ENCODE assay signal across 15 cellular contexts in genomic region chr14:77142289-77142814, GRCh38. TPM values are rescaled to one million over a fixed set of nuclear protein-coding genes. Genes with fewer than 3 reads are reported as not detected.
DNase-seq lines count a peak whose midpoint lies in the region; ATAC-seq and TF ChIP-seq lines count a peak whose summit lies in the region.
"Had no signal": no experiment of that assay in that cellular context is flagged by ENCODE, and none has a peak within 500 bp of the region (broad histone marks: within the 10 kb centered on the region; RNA-seq: fewer than 3 reads in every experiment).

No MANE protein-coding gene starts in this region.

- POLR2A ChIA-PET in SK-N-SH (lab: Yijun Ruan, JAX): interaction anchor here (1.6 kb wide), 1 partner anchor 39 kb away, joined by 5 read pairs; the partner anchor contains the start of gene TMEM63C

- TF ChIP-seq RAD21 in SK-N-SH (IDR thresholded peaks at IDR 0.05; ENCODE audit: low read length): no peak

- H3K27ac ChIP-seq in SK-N-SH (ENCODE audit: low read depth in 2 of 2, low read length in 1 of 2): no peak overlapping the region; a peak in 1 of 4 replicates
- H3K27ac ChIP-seq: KMS-11, uterus had no signal

- H3K79me2 ChIP-seq in SK-N-SH (ENCODE audit: insufficient read depth): no peaks in the 10 kb centered on the region

- 79% methylated on average over 4 of the region's 4 CpGs for WGBS in SK-N-SH (ENCODE audit: low lambda C conversion rate)

- TF ChIP-seq CTCF in progenitor cell of endocrine pancreas (IDR thresholded peaks at IDR 0.05; ENCODE audit: unreplicated experiment) (no peak), SK-N-SH (IDR thresholded peaks at IDR 0.05) (no peak)

- H3K9me3 Mint-ChIP-seq in progenitor cell of endocrine pancreas (ENCODE audit: low read depth): no peaks in the 10 kb centered on the region

- peaks cover 84% of the 10 kb centered on the region for H3K27me3 Mint-ChIP-seq in T-helper 17 cell
- H3K27me3 Mint-ChIP-seq in progenitor cell of endocrine pancreas: peaks cover 89% of the 10 kb centered on the region

- CTCF ChIA-PET in SK-N-SH (lab: Yijun Ruan, JAX): interaction anchor here (0.6 to 11.6 kb wide), 19 partner anchors 8 to 1364 kb away, joined by 3 to 129 read pairs (median 3); no protein-coding TSS in a partner anchor

- H3K4me1 ChIP-seq in iPS-15b (ENCODE audit: control insufficient read depth, insufficient read depth, low read length): peaks cover 42% of the 10 kb centered on the region
- peaks cover 0 to 29% of the 10 kb centered on the region in 2 experiments; a peak in 3 of 4 replicates for H3K4me1 ChIP-seq in SK-N-SH (ENCODE audit: control insufficient read depth in 1 of 2, insufficient read depth in 2 of 2, low read depth in 1 of 2, low read length in 1 of 2)

- peaks cover 11% of the 10 kb centered on the region for H3K36me3 ChIP-seq in H7 (replicated peaks; ENCODE audit: control insufficient read depth, insufficient read depth, low read length)
- no peaks in the 10 kb centered on the region for H3K36me3 ChIP-seq in iPS-15b (ENCODE audit: control insufficient read depth, insufficient read depth, low read length)
- H3K36me3 ChIP-seq in SK-N-SH (replicated peaks in 1 of 2; ENCODE audit: control insufficient read depth in 1 of 2, insufficient read depth in 2 of 2, low read length in 1 of 2): no peaks in the 10 kb centered on the region
- H3K36me3 ChIP-seq: uterus had no signal

- H3K36me3 Mint-ChIP-seq in T-helper 17 cell (ENCODE audit: low read depth) (peaks cover 7% of the 10 kb centered on the region), progenitor cell of endocrine pancreas (ENCODE audit: insufficient read depth) (no peaks in the 10 kb centered on the region)

- TF ChIP-seq EP300 in SK-N-SH (IDR thresholded peaks at IDR 0.05; ENCODE audit: borderline replicate concordance in 1 of 2, low read depth in 1 of 2, low read length in 1 of 2): no peak

- no peak overlapping the region for H3K4me2 ChIP-seq in SK-N-SH
- H3K4me2 ChIP-seq: KMS-11 had no signal

- H3K9me2 ChIP-seq in SK-N-SH: no peaks in the 10 kb centered on the region

- H3K4me3 ChIP-seq in H7 (ENCODE audit: insufficient read depth, low read depth, low read length) (peak overlapping the region; percentile 81), iPS-15b (ENCODE audit: low read depth, low read length) (peak overlapping the region; percentile 93), SK-N-SH (ENCODE audit: low read depth in 2 of 2, low read length in 1 of 2) (no peak overlapping the region; a peak in 1 of 4 replicates)

- H3K4me3 Mint-ChIP-seq in T-helper 17 cell (peak overlapping the region; percentile 73), progenitor cell of endocrine pancreas (ENCODE audit: low read depth) (peak overlapping the region; percentile 65)

- no peak for ATAC-seq in T-helper 17 cell
- ATAC-seq in GM18868 (IDR thresholded peaks at IDR 0.05; ENCODE audit: unreplicated experiment): no peak
- ATAC-seq: Right ventricle myocardium inferior had no signal

- no peak overlapping the region for H3K9ac ChIP-seq in iPS-15b (ENCODE audit: low read depth, low read length)
- no peak overlapping the region for H3K9ac ChIP-seq in SK-N-SH
- H3K9ac ChIP-seq: KMS-11 had no signal

- no peaks in the 10 kb centered on the region for H3F3A ChIP-seq in SK-N-SH (replicated peaks; ENCODE audit: insufficient read depth)

- H3K27ac Mint-ChIP-seq in T-helper 17 cell (no peak overlapping the region), progenitor cell of endocrine pancreas (no peak overlapping the region)

- H3K4me1 Mint-ChIP-seq in T-helper 17 cell: peaks cover 33% of the 10 kb centered on the region
- peaks cover 13% of the 10 kb centered on the region for H3K4me1 Mint-ChIP-seq in progenitor cell of endocrine pancreas (ENCODE audit: low read depth)

- DNase-seq in H7: no peak
- DNase-seq in T-helper 17 cell: no peak
- no peak for DNase-seq in progenitor cell of endocrine pancreas (ENCODE audit: low spot score, unreplicated experiment)
- DNase-seq in H4 (ENCODE audit: low spot score): no peak
- no peak for DNase-seq in SK-N-SH
- DNase-seq: activated CD4-positive, alpha-beta T cell treated with anti-CD3 and anti-CD28 coated beads, Interleukin-2, amount 50 U/mL, for 48 hours; activated effector memory CD4-positive, alpha-beta T cell treated with anti-CD3 and anti-CD28 coated beads, Interleukin-2, amount 50 U/mL, for 16 hours; left cardiac atrium; stimulated activated naive CD4-positive, alpha-beta T cell; T-helper 9 cell; uterus had no signal

- H3K9me3 ChIP-seq in T-helper 17 cell (ENCODE audit: control insufficient read depth, low read length, poor library complexity, severe bottlenecking) (no peaks in the 10 kb centered on the region), iPS-15b (ENCODE audit: control insufficient read depth, insufficient read depth, low read length) (no peaks in the 10 kb centered on the region), SK-N-SH (no peaks in the 10 kb centered on the region)
- H3K9me3 ChIP-seq: uterus had no signal

- H4K20me1 ChIP-seq in SK-N-SH (ENCODE audit: insufficient read depth): no peaks in the 10 kb centered on the region

- H2AFZ ChIP-seq in SK-N-SH (ENCODE audit: low read depth): no peak overlapping the region

- H3K27me3 ChIP-seq in H7 (ENCODE audit: control insufficient read depth, insufficient read depth, low read length) (peaks cover 9% of the 10 kb centered on the region), iPS-15b (ENCODE audit: control insufficient read depth, insufficient read depth, low read length) (peaks cover 34% of the 10 kb centered on the region), SK-N-SH (ENCODE audit: insufficient read depth) (peaks cover 47% of the 10 kb centered on the region)

TF ChIP-seq in SK-N-SH, 30 proteins besides CTCF, POLR2A, EP300 and RAD21 (continues in another document):
- TF ChIP-seq SIN3A (IDR thresholded peaks at IDR 0.05; ENCODE audit: borderline replicate concordance, low read depth, low read length): no peak
- TF ChIP-seq YY1 (IDR thresholded peaks at IDR 0.05; ENCODE audit: low read depth): no peak
- no peak for TF ChIP-seq CHD2 (IDR thresholded peaks at IDR 0.05; ENCODE audit: low read length, partially characterized antibody)
- TF ChIP-seq, protein P1, sequence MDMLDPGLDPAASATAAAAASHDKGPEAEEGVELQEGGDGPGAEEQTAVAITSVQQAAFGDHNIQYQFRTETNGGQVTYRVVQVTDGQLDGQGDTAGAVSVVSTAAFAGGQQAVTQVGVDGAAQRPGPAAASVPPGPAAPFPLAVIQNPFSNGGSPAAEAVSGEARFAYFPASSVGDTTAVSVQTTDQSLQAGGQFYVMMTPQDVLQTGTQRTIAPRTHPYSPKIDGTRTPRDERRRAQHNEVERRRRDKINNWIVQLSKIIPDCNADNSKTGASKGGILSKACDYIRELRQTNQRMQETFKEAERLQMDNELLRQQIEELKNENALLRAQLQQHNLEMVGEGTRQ (IDR thresholded peaks at IDR 0.05; ENCODE audit: borderline replicate concordance, low read depth, low read length): no peak
- TF ChIP-seq IRF3 (IDR thresholded peaks at IDR 0.05; ENCODE audit: low read depth, low read length): no peak
- no peak for TF ChIP-seq MEF2A (IDR thresholded peaks at IDR 0.05; ENCODE audit: borderline replicate concordance, low read depth)
- TF ChIP-seq RXRA (IDR thresholded peaks at IDR 0.05; ENCODE audit: borderline replicate concordance, low read depth): no peak
- no peak for TF ChIP-seq SMC3 (IDR thresholded peaks at IDR 0.05; ENCODE audit: low read depth, low read length)
- no peak for TF ChIP-seq FOXJ3 (CRISPR knock-in tag; IDR thresholded peaks at IDR 0.05)
- no peak for TF ChIP-seq MAX (IDR thresholded peaks at IDR 0.05; ENCODE audit: low read depth)
- no peak for TF ChIP-seq JUND (IDR thresholded peaks at IDR 0.05)
- TF ChIP-seq FOSL2 (IDR thresholded peaks at IDR 0.05; ENCODE audit: borderline replicate concordance, low read depth): no peak
- no peak for TF ChIP-seq TAF1 (IDR thresholded peaks at IDR 0.05; ENCODE audit: borderline replicate concordance, low read depth, low read length)
- TF ChIP-seq NFIC (IDR thresholded peaks at IDR 0.05; ENCODE audit: borderline replicate concordance): no peak
- TF ChIP-seq POLR2AphosphoS5 (IDR thresholded peaks at IDR 0.05; ENCODE audit: low read depth, low read length): no peak

RNA-seq across cellular contexts. Expression of gene ZDHHC22, which starts 0.8 kb away (rescaled TPM):
- 8.9 and 11.6 TPM in 2 replicates for total RNA-seq in H7 (2014; rRNA removed; shearing (Covaris generic))
- total RNA-seq in T-helper 17 cell (not detected), progenitor cell of endocrine pancreas (0.13 and 0.14 TPM in 2 replicates)
- not detected in 2 replicates for total RNA-seq in H4 (2014; rRNA removed; shearing (Covaris generic))
- 0.03 TPM in 1 of 2 replicates, not detected in the other for polyA plus RNA-seq in SK-N-SH (2012; rRNA removed)
- 0.05 and 0.07 TPM in 2 replicates for polyA plus RNA-seq in SK-N-SH (2012; cell fraction: cytosol; rRNA removed)
- not detected in 2 replicates for polyA plus RNA-seq in SK-N-SH (2012; cell fraction: nucleus; rRNA removed)
- total RNA-seq: left cardiac atrium, Right ventricle myocardium inferior, uterus had no signal

RNA-seq across cellular contexts. Expression of gene TMEM63C, which starts 39.2 kb away (rescaled TPM):
- 2.1 and 2.2 TPM in 2 replicates for total RNA-seq in H7 (2014; rRNA removed; shearing (Covaris generic))
- total RNA-seq in T-helper 17 cell: 1 to 10 TPM in 1 of 2 donors, under 1 TPM in 1; 0.65 to 1.1 TPM
- total RNA-seq in progenitor cell of endocrine pancreas: 1.6 and 1.8 TPM in 2 replicates
- 0.77 and 1.3 TPM in 2 replicates for total RNA-seq in H4 (2014; rRNA removed; shearing (Covaris generic))
- polyA plus RNA-seq in SK-N-SH (2012; rRNA removed): 0.25 and 0.52 TPM in 2 replicates
- 0.31 and 0.37 TPM in 2 replicates for polyA plus RNA-seq in SK-N-SH (2012; cell fraction: cytosol; rRNA removed)
- 0.40 and 0.77 TPM in 2 replicates for polyA plus RNA-seq in SK-N-SH (2012; cell fraction: nucleus; rRNA removed)
- total RNA-seq: left cardiac atrium had no signal

RNA-seq across cellular contexts. Expression of gene CIPC, which starts 44.3 kb away (rescaled TPM):
- total RNA-seq in H7 (2014; rRNA removed; shearing (Covaris generic)): 18.7 and 22.3 TPM in 2 replicates
- total RNA-seq in T-helper 17 cell (10 to 100 TPM; 11.2 to 13.4 TPM), progenitor cell of endocrine pancreas (25.2 and 25.6 TPM in 2 replicates)
- total RNA-seq in H4 (2014; rRNA removed; shearing (Covaris generic)): 13.6 and 22.9 TPM in 2 replicates
- polyA plus RNA-seq in SK-N-SH (2012; rRNA removed): 6.5 and 9.6 TPM in 2 replicates
- polyA plus RNA-seq in SK-N-SH (2012; cell fraction: cytosol; rRNA removed): 8.0 and 8.5 TPM in 2 replicates
- polyA plus RNA-seq in SK-N-SH (2012; cell fraction: nucleus; rRNA removed): 8.3 and 10.3 TPM in 2 replicates

Comparison
In these comparisons a context has a peak if more than half of its experiments do, and no peak if none do; other contexts are left out.
1. H3K4me3 ChIP-seq: peak in H7 (single experiment) and iPS-15b (single experiment); none in SK-N-SH (0 of 2).